Comparison of ENCODE assay signal across 27 cellular contexts in the genomic region with DNA sequence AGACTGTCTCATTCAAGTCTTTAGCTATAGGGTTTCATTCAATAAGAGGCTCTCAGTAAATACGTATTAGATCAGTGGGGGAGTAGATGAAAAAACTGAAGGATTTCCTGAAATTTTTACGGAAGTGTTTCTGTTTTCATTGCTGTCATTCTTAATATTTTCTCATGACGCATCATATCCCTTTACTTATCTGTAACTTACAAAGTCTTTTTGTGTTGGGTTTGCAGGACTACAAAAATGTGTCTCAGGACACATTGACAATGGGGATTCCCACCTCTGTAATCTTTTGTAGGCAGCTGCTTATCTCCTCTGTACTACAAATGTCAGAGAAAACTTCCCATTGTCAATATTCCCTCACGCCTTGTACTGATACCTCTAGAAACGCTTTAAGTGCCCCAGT. TPM values are rescaled to one million over a fixed set of nuclear protein-coding genes. Genes with fewer than 3 reads are reported as not detected.
DNase-seq lines count a peak whose midpoint lies in the region; ATAC-seq and TF ChIP-seq lines count a peak whose summit lies in the region.
"Had no signal": no experiment of that assay in that cellular context is flagged by ENCODE, and none has a peak within 500 bp of the region (broad histone marks: within the 10 kb centered on the region; RNA-seq: fewer than 3 reads in every experiment).

No MANE protein-coding gene starts in this region.

- no peak for TF ChIP-seq EP300 in SK-N-SH (IDR thresholded peaks at IDR 0.05; ENCODE audit: borderline replicate concordance in 1 of 2, low read depth in 1 of 2, low read length in 1 of 2)

- H3K9me2 ChIP-seq in SK-N-SH, result no peaks in the 10 kb centered on the region

- H3K27ac ChIP-seq in SK-N-SH (ENCODE audit: low read depth in 2 of 2, low read length in 1 of 2), result no peak overlapping the region
- H3K27ac ChIP-seq: BLaER1 had no signal

- no peaks in the 10 kb centered on the region for H3F3A ChIP-seq in SK-N-SH (replicated peaks; ENCODE audit: insufficient read depth)

- peak; percentile 73 for DNase-seq in dermis blood vessel endothelial cell
- DNase-seq in fibroblast of pulmonary artery (ENCODE audit: low read depth), result peak; percentile 60
- DNase-seq in SK-N-SH, result no peak
- DNase-seq in NAMALWA (ENCODE audit: low spot score), result no peak
- DNase-seq: 8988T; ACHN; BE2C; C1 segment of cervical spinal cord; CD4-positive, alpha-beta memory T cell; CD4-positive, CD25-positive, alpha-beta regulatory T cell; CD8-positive, alpha-beta memory T cell; COR-L47; DMS 273 treated with DMSO at 0.1 percent for 48 hours; DMS153; DMS53; DMS79; DND-41; EL; GDM1 had no signal

- no peaks in the 10 kb centered on the region for H4K20me1 ChIP-seq in SK-N-SH (ENCODE audit: insufficient read depth)
- H4K20me1 ChIP-seq: BLaER1 had no signal

- no peaks in the 10 kb centered on the region for H3K79me2 ChIP-seq in SK-N-SH (ENCODE audit: insufficient read depth)

- no peaks in the 10 kb centered on the region for H3K36me3 ChIP-seq in SK-N-SH (replicated peaks in 1 of 2; ENCODE audit: control insufficient read depth in 1 of 2, insufficient read depth in 2 of 2, low read length in 1 of 2)
- H3K36me3 ChIP-seq: BE2C, BLaER1 had no signal

- no peak overlapping the region for H3K4me3 ChIP-seq in fibroblast of pulmonary artery (replicated peaks; ENCODE audit: low read depth, low read length)
- H3K4me3 ChIP-seq in SK-N-SH (ENCODE audit: low read depth in 2 of 2, low read length in 1 of 2), result no peak overlapping the region
- H3K4me3 ChIP-seq: BLaER1, GM12878 had no signal

- no peaks in the 10 kb centered on the region for H3K9me3 ChIP-seq in SK-N-SH
- H3K9me3 ChIP-seq: BE2C, BLaER1 had no signal

- CTCF ChIA-PET in SK-N-SH (lab: Yijun Ruan, JAX), result no interaction called here

- no peak overlapping the region for H3K9ac ChIP-seq in SK-N-SH
- H3K9ac ChIP-seq: BLaER1 had no signal

- peaks cover 5% of the 10 kb centered on the region; the same call in 1 of the 2 replicates for H3K27me3 ChIP-seq in SK-N-SH (ENCODE audit: insufficient read depth)
- H3K27me3 ChIP-seq: BE2C, BLaER1 had no signal

- no CpG with 5 or more reads among the region's 5 CpGs for WGBS in SK-N-SH (ENCODE audit: low lambda C conversion rate)

- no peaks in the 10 kb centered on the region; a peak in 1 of 4 replicates for H3K4me1 ChIP-seq in SK-N-SH (ENCODE audit: control insufficient read depth in 1 of 2, insufficient read depth in 2 of 2, low read depth in 1 of 2, low read length in 1 of 2)
- H3K4me1 ChIP-seq: BE2C, BLaER1 had no signal

- ATAC-seq in GM19023 (IDR thresholded peaks at IDR 0.05; ENCODE audit: unreplicated experiment), result no peak
- ATAC-seq: GM12878 had no signal

- H3K4me2 ChIP-seq in SK-N-SH, result no peak overlapping the region
- H3K4me2 ChIP-seq: BLaER1 had no signal

- TF ChIP-seq CTCF in fibroblast of pulmonary artery (IDR thresholded peaks at IDR 0.05; ENCODE audit: low read length, missing control alignments) (no peak), SK-N-SH (IDR thresholded peaks at IDR 0.05) (no peak)

- POLR2A ChIA-PET in SK-N-SH (lab: Yijun Ruan, JAX), result no interaction called here

- H2AFZ ChIP-seq in SK-N-SH (ENCODE audit: low read depth), result no peak overlapping the region

- no peak for TF ChIP-seq RAD21 in SK-N-SH (IDR thresholded peaks at IDR 0.05; ENCODE audit: low read length)

TF ChIP-seq in SK-N-SH, 30 proteins besides CTCF, POLR2A, EP300 and RAD21:
- no peak for TF ChIP-seq NFIC (IDR thresholded peaks at IDR 0.05; ENCODE audit: borderline replicate concordance)
- TF ChIP-seq, protein P1, sequence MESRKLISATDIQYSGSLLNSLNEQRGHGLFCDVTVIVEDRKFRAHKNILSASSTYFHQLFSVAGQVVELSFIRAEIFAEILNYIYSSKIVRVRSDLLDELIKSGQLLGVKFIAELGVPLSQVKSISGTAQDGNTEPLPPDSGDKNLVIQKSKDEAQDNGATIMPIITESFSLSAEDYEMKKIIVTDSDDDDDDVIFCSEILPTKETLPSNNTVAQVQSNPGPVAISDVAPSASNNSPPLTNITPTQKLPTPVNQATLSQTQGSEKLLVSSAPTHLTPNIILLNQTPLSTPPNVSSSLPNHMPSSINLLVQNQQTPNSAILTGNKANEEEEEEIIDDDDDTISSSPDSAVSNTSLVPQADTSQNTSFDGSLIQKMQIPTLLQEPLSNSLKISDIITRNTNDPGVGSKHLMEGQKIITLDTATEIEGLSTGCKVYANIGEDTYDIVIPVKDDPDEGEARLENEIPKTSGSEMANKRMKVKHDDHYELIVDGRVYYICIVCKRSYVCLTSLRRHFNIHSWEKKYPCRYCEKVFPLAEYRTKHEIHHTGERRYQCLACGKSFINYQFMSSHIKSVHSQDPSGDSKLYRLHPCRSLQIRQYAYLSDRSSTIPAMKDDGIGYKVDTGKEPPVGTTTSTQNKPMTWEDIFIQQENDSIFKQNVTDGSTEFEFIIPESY (IDR thresholded peaks at IDR 0.05; ENCODE audit: borderline replicate concordance, low read depth), result no peak
- TF ChIP-seq NRF1 (IDR thresholded peaks at IDR 0.05; ENCODE audit: low read depth, low read length), result no peak
- TF ChIP-seq, protein P2, sequence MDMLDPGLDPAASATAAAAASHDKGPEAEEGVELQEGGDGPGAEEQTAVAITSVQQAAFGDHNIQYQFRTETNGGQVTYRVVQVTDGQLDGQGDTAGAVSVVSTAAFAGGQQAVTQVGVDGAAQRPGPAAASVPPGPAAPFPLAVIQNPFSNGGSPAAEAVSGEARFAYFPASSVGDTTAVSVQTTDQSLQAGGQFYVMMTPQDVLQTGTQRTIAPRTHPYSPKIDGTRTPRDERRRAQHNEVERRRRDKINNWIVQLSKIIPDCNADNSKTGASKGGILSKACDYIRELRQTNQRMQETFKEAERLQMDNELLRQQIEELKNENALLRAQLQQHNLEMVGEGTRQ (IDR thresholded peaks at IDR 0.05; ENCODE audit: borderline replicate concordance, low read depth, low read length), result no peak
- no peak for TF ChIP-seq RXRA (IDR thresholded peaks at IDR 0.05; ENCODE audit: borderline replicate concordance, low read depth)
- TF ChIP-seq, protein P3, sequence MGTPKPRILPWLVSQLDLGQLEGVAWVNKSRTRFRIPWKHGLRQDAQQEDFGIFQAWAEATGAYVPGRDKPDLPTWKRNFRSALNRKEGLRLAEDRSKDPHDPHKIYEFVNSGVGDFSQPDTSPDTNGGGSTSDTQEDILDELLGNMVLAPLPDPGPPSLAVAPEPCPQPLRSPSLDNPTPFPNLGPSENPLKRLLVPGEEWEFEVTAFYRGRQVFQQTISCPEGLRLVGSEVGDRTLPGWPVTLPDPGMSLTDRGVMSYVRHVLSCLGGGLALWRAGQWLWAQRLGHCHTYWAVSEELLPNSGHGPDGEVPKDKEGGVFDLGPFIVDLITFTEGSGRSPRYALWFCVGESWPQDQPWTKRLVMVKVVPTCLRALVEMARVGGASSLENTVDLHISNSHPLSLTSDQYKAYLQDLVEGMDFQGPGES (IDR thresholded peaks at IDR 0.05; ENCODE audit: low read depth, low read length), result no peak
- no peak for TF ChIP-seq TEAD4 (IDR thresholded peaks at IDR 0.05; ENCODE audit: borderline replicate concordance, insufficient read depth)
- TF ChIP-seq SIN3A (IDR thresholded peaks at IDR 0.05; ENCODE audit: borderline replicate concordance, low read depth, low read length), result no peak
- no peak for TF ChIP-seq SMC3 (IDR thresholded peaks at IDR 0.05; ENCODE audit: low read depth, low read length)
- TF ChIP-seq, protein P4, sequence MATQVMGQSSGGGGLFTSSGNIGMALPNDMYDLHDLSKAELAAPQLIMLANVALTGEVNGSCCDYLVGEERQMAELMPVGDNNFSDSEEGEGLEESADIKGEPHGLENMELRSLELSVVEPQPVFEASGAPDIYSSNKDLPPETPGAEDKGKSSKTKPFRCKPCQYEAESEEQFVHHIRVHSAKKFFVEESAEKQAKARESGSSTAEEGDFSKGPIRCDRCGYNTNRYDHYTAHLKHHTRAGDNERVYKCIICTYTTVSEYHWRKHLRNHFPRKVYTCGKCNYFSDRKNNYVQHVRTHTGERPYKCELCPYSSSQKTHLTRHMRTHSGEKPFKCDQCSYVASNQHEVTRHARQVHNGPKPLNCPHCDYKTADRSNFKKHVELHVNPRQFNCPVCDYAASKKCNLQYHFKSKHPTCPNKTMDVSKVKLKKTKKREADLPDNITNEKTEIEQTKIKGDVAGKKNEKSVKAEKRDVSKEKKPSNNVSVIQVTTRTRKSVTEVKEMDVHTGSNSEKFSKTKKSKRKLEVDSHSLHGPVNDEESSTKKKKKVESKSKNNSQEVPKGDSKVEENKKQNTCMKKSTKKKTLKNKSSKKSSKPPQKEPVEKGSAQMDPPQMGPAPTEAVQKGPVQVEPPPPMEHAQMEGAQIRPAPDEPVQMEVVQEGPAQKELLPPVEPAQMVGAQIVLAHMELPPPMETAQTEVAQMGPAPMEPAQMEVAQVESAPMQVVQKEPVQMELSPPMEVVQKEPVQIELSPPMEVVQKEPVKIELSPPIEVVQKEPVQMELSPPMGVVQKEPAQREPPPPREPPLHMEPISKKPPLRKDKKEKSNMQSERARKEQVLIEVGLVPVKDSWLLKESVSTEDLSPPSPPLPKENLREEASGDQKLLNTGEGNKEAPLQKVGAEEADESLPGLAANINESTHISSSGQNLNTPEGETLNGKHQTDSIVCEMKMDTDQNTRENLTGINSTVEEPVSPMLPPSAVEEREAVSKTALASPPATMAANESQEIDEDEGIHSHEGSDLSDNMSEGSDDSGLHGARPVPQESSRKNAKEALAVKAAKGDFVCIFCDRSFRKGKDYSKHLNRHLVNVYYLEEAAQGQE (IDR thresholded peaks at IDR 0.05; ENCODE audit: low read depth, low read length), result no peak
TF ChIP-seq in SK-N-SH: peak in this region for 0.

RNA-seq across cellular contexts. Expression of a gene that starts 35.5 kb away (rescaled TPM):
- total RNA-seq in dermis blood vessel endothelial cell, result not detected in 2 replicates
- polyA plus RNA-seq in SK-N-SH (2012; rRNA removed), result not detected in 2 replicates
- not detected in 2 replicates for polyA plus RNA-seq in SK-N-SH (2012; cell fraction: cytosol; rRNA removed)
- polyA plus RNA-seq in SK-N-SH (2012; cell fraction: nucleus; rRNA removed), result not detected in 2 replicates
- total RNA-seq: A673; CD4-positive, alpha-beta memory T cell; CD4-positive, CD25-positive, alpha-beta regulatory T cell; CD8-positive, alpha-beta memory T cell; Daoy; G401 had no signal
- polyA plus RNA-seq: AG04450; CD14-positive monocyte; CD4-positive, alpha-beta memory T cell; CD4-positive, CD25-positive, alpha-beta regulatory T cell; CD8-positive, alpha-beta memory T cell; GM12878 had no signal

Comparison
In these comparisons a context has a peak if more than half of its experiments do, and no peak if none do; other contexts are left out.
1. DNase-seq: peak in dermis blood vessel endothelial cell (single experiment) and fibroblast of pulmonary artery (single experiment); none in SK-N-SH (single experiment) and NAMALWA (single experiment).